39 cellular contexts compared by ENCODE assay signal in genomic region chr10:17366705-17367104, GRCh38.
"Had no signal": no experiment of that assay in that cellular context is flagged by ENCODE, and none has a peak within 500 bp of the region (broad histone marks: within the 10 kb centered on the region; RNA-seq: fewer than 3 reads in every experiment).

No MANE protein-coding gene starts in this region.

- H3K4me3 ChIP-seq: adrenal gland, ascending aorta, body of pancreas, breast epithelium, cardiac muscle cell had no signal

- DNase-seq: activated effector memory CD4-positive, alpha-beta T cell treated with anti-CD3 and anti-CD28 coated beads, Interleukin-2, amount 50 U/mL, for 16 hours; activated effector memory CD4-positive, alpha-beta T cell treated with Interleukin-2 at 50 U/mL for 16 hours; activated gamma-delta T cell; activated gamma-delta T cell treated with Interleukin-2 at 50 U/mL for 16 hours; activated naive CD4-positive, alpha-beta T cell; activated naive CD4-positive, alpha-beta T cell treated with anti-CD3 and anti-CD28 coated beads for 36 hours; activated naive CD4-positive, alpha-beta T cell treated with anti-CD3 and anti-CD28 coated beads, Interleukin-2, amount 10 ng/mL, durations not matched to agents 7 days and 5 days; activated naive CD4-positive, alpha-beta T cell treated with anti-CD3 and anti-CD28 coated beads, Interleukin-2, amount 50 U/mL, for 16 hours; activated naive CD4-positive, alpha-beta T cell treated with Interleukin-2 at 50 U/mL for 16 hours; activated naive CD8-positive, alpha-beta T cell treated with anti-CD3 and anti-CD28 coated beads for 36 hours; activated naive CD8-positive, alpha-beta T cell treated with anti-CD3 and anti-CD28 coated beads, Interleukin-2, amount 10 ng/mL, durations not matched to agents 7 days and 5 days; activated naive CD8-positive, alpha-beta T cell treated with anti-CD3 and anti-CD28 coated beads, Interleukin-2, amount 50 U/mL, for 24 hours; activated T-cell treated with anti-CD3 and anti-CD28 coated beads, Interleukin-2, amount 50 U/mL, for 1 hour; activated T-cell treated with anti-CD3 and anti-CD28 coated beads, Interleukin-2, amount 50 U/mL, for 24 hours; activated T-cell treated with anti-CD3 and anti-CD28 coated beads, Interleukin-2, amount 50 U/mL, for 4 hours; activated T-cell treated with anti-CD3 and anti-CD28 coated beads, Interleukin-2, amount 50 U/mL, for 48 hours; activated T-cell treated with anti-CD3 and anti-CD28 coated beads, Interleukin-2, amount 50 U/mL, for 72 hours; adrenal gland; amniotic stem cell; amygdala; anterior cingulate cortex; aorta; body of pancreas; brain microvascular endothelial cell; caudate nucleus; central memory CD4-positive, alpha-beta T cell; cerebellar nuclear complex had no signal

- H3K27ac ChIP-seq: adrenal gland, ascending aorta, body of pancreas, brain microvascular endothelial cell, breast epithelium, cardiac muscle cell had no signal

- H3K4me3 Mint-ChIP-seq: activated naive CD4-positive, alpha-beta T cell treated with anti-CD3 and anti-CD28 coated beads for 36 hours; activated naive CD4-positive, alpha-beta T cell treated with anti-CD3 and anti-CD28 coated beads, Interleukin-2, amount 10 ng/mL, durations not matched to agents 7 days and 5 days; activated naive CD4-positive, alpha-beta T cell treated with anti-CD3 and anti-CD28 coated beads, Interleukin-2, amount 50 U/mL, for 24 hours; activated naive CD8-positive, alpha-beta T cell; activated naive CD8-positive, alpha-beta T cell treated with anti-CD3 and anti-CD28 coated beads for 36 hours; activated naive CD8-positive, alpha-beta T cell treated with anti-CD3 and anti-CD28 coated beads, Interleukin-2, amount 10 ng/mL, durations not matched to agents 7 days and 5 days; activated naive CD8-positive, alpha-beta T cell treated with anti-CD3 and anti-CD28 coated beads, Interleukin-2, amount 50 U/mL, for 24 hours; activated T-cell treated with anti-CD3 and anti-CD28 coated beads, Interleukin-2, amount 50 U/mL, for 24 hours; activated T-cell treated with anti-CD3 and anti-CD28 coated beads, Interleukin-2, amount 50 U/mL, for 4 hours; activated T-cell treated with anti-CD3 and anti-CD28 coated beads, Interleukin-2, amount 50 U/mL, for 72 hours; activated T-helper 1 cell treated with anti-CD3 and anti-CD28 coated beads, Interleukin-12 subunit alpha, Interleukin-12 subunit beta, Interleukin-2, Interleukin-4 antibody, amounts not matched to agents 30 ng/mL and 10 ng/mL and 1 ng/mL, durations not matched to agents 14 hours and 24 hours and 36 hours; brain; central memory CD8-positive, alpha-beta T cell had no signal

- H3K27me3 ChIP-seq: adrenal gland, ascending aorta, body of pancreas, brain microvascular endothelial cell, breast epithelium, cardiac muscle cell had no signal

- H3K27me3 Mint-ChIP-seq: activated naive CD4-positive, alpha-beta T cell treated with anti-CD3 and anti-CD28 coated beads, Interleukin-2, amount 10 ng/mL, durations not matched to agents 7 days and 5 days; activated naive CD4-positive, alpha-beta T cell treated with anti-CD3 and anti-CD28 coated beads, Interleukin-2, amount 50 U/mL, for 24 hours; activated naive CD8-positive, alpha-beta T cell treated with anti-CD3 and anti-CD28 coated beads for 36 hours; activated naive CD8-positive, alpha-beta T cell treated with anti-CD3 and anti-CD28 coated beads, Interleukin-2, amount 10 ng/mL, durations not matched to agents 7 days and 5 days; activated T-cell treated with anti-CD3 and anti-CD28 coated beads, Interleukin-2, amount 50 U/mL, for 24 hours; central memory CD8-positive, alpha-beta T cell had no signal

- H3K27ac Mint-ChIP-seq: activated naive CD4-positive, alpha-beta T cell treated with anti-CD3 and anti-CD28 coated beads for 36 hours; activated naive CD4-positive, alpha-beta T cell treated with anti-CD3 and anti-CD28 coated beads, Interleukin-2, amount 10 ng/mL, durations not matched to agents 7 days and 5 days; activated naive CD4-positive, alpha-beta T cell treated with anti-CD3 and anti-CD28 coated beads, Interleukin-2, amount 50 U/mL, for 24 hours; activated naive CD4-positive, alpha-beta T cell treated with anti-CD3 and anti-CD28 coated beads, Interleukin-2, amount 50 U/mL, for 72 hours; activated naive CD8-positive, alpha-beta T cell; activated naive CD8-positive, alpha-beta T cell treated with anti-CD3 and anti-CD28 coated beads for 36 hours; activated naive CD8-positive, alpha-beta T cell treated with anti-CD3 and anti-CD28 coated beads, Interleukin-2, amount 10 ng/mL, durations not matched to agents 7 days and 5 days; activated naive CD8-positive, alpha-beta T cell treated with anti-CD3 and anti-CD28 coated beads, Interleukin-2, amount 50 U/mL, for 24 hours; activated T-cell treated with anti-CD3 and anti-CD28 coated beads, Interleukin-2, amount 50 U/mL, for 24 hours; activated T-cell treated with anti-CD3 and anti-CD28 coated beads, Interleukin-2, amount 50 U/mL, for 72 hours; activated T-helper 1 cell treated with anti-CD3 and anti-CD28 coated beads, Interleukin-12 subunit alpha, Interleukin-12 subunit beta, Interleukin-2, Interleukin-4 antibody, amounts not matched to agents 30 ng/mL and 10 ng/mL and 1 ng/mL, durations not matched to agents 14 hours and 24 hours and 36 hours; activated T-helper 2 cell treated with anti-CD3 and anti-CD28 coated beads, Interferon-gamma antibody, Interleukin-2, Interleukin-4, amounts not matched to agents 10 μg/mL and 5 μg/mL and 100 μg/mL, durations not matched to agents 14 hours and 24 hours and 36 hours; brain had no signal

- H3K36me3 ChIP-seq: adrenal gland, ascending aorta, brain microvascular endothelial cell, breast epithelium, cardiac muscle cell had no signal

- H3K36me3 Mint-ChIP-seq: activated naive CD4-positive, alpha-beta T cell treated with anti-CD3 and anti-CD28 coated beads, Interleukin-2, amount 10 ng/mL, durations not matched to agents 7 days and 5 days; activated naive CD8-positive, alpha-beta T cell treated with anti-CD3 and anti-CD28 coated beads for 36 hours; activated naive CD8-positive, alpha-beta T cell treated with anti-CD3 and anti-CD28 coated beads, Interleukin-2, amount 10 ng/mL, durations not matched to agents 7 days and 5 days; brain had no signal

- H3K4me1 Mint-ChIP-seq: activated naive CD4-positive, alpha-beta T cell treated with anti-CD3 and anti-CD28 coated beads, Interleukin-2, amount 10 ng/mL, durations not matched to agents 7 days and 5 days; activated naive CD8-positive, alpha-beta T cell treated with anti-CD3 and anti-CD28 coated beads for 36 hours; activated naive CD8-positive, alpha-beta T cell treated with anti-CD3 and anti-CD28 coated beads, Interleukin-2, amount 10 ng/mL, durations not matched to agents 7 days and 5 days; brain; central memory CD8-positive, alpha-beta T cell had no signal

- H3K9me3 ChIP-seq: adrenal gland, ascending aorta, body of pancreas had no signal

- ATAC-seq: activated naive CD4-positive, alpha-beta T cell treated with anti-CD3 and anti-CD28 coated beads, Interleukin-2, amount 50 U/mL, for 72 hours; activated naive CD8-positive, alpha-beta T cell treated with anti-CD3 and anti-CD28 coated beads, Interleukin-2, amount 50 U/mL, for 24 hours; activated T-cell treated with anti-CD3 and anti-CD28 coated beads, Interleukin-2, amount 50 U/mL, for 4 hours; activated T-cell treated with anti-CD3 and anti-CD28 coated beads, Interleukin-2, amount 50 U/mL, for 72 hours; body of pancreas had no signal

- H3K4me1 ChIP-seq: adrenal gland, ascending aorta, body of pancreas, breast epithelium had no signal

- H3K9me3 Mint-ChIP-seq: activated naive CD8-positive, alpha-beta T cell treated with anti-CD3 and anti-CD28 coated beads, Interleukin-2, amount 10 ng/mL, durations not matched to agents 7 days and 5 days; activated naive CD8-positive, alpha-beta T cell treated with anti-CD3 and anti-CD28 coated beads, Interleukin-2, amount 50 U/mL, for 24 hours; activated T-helper 1 cell treated with anti-CD3 and anti-CD28 coated beads, Interleukin-12 subunit alpha, Interleukin-12 subunit beta, Interleukin-2, Interleukin-4 antibody, amounts not matched to agents 30 ng/mL and 10 ng/mL and 1 ng/mL, durations not matched to agents 14 hours and 24 hours and 36 hours; activated T-helper 2 cell treated with anti-CD3 and anti-CD28 coated beads, Interferon-gamma antibody, Interleukin-2, Interleukin-4, amounts not matched to agents 10 μg/mL and 5 μg/mL and 100 μg/mL, durations not matched to agents 14 hours and 24 hours and 36 hours had no signal

- FAIRE-seq: astrocyte, bronchial epithelial cell had no signal
